ENCODE assay signal across 1 cellular context in genomic region chr1:171597203-171597602, GRCh38.
TF ChIP-seq lines count a peak whose summit lies in the region.

No MANE protein-coding gene starts in this region.

TF ChIP-seq in K562, 482 proteins besides CTCF, POLR2A, EP300 and RAD21:
- TF ChIP-seq TAL1 (IDR thresholded peaks at IDR 0.05) (no peak), POLR2H (tag; IDR thresholded peaks at IDR 0.05; ENCODE audit: low read depth) (no peak), PREB (CRISPR knock-in tag; IDR thresholded peaks at IDR 0.05) (no peak), HDAC2 (IDR thresholded peaks at IDR 0.05) (no peak), POLR3A (IDR thresholded peaks at IDR 0.05; ENCODE audit: borderline replicate concordance, extremely low read depth, insufficient read depth, insufficient read length) (no peak), VEZF1 (CRISPR knock-in tag; IDR thresholded peaks at IDR 0.05) (no peak), HDAC3 (IDR thresholded peaks at IDR 0.05; ENCODE audit: borderline replicate concordance, partially characterized antibody) (no peak), FOXA1 (IDR thresholded peaks at IDR 0.05; ENCODE audit: borderline replicate concordance) (no peak), PRPF4 (IDR thresholded peaks at IDR 0.05; ENCODE audit: insufficient read depth, low read depth, low read length, poor library complexity, severe bottlenecking) (no peak), NFRKB (IDR thresholded peaks at IDR 0.05; ENCODE audit: low read depth) (no peak), MGA (IDR thresholded peaks at IDR 0.05) (no peak), ZBTB1 (CRISPR knock-in tag; IDR thresholded peaks at IDR 0.05; ENCODE audit: borderline replicate concordance, low read depth) (no peak), TFAP4 (CRISPR knock-in tag; IDR thresholded peaks at IDR 0.05; ENCODE audit: borderline replicate concordance) (no peak), MBD1 (CRISPR knock-in tag; IDR thresholded peaks at IDR 0.05) (no peak), ETV5 (CRISPR knock-in tag; IDR thresholded peaks at IDR 0.05; ENCODE audit: low read depth) (no peak), HCFC1 (IDR thresholded peaks at IDR 0.05; ENCODE audit: low read depth, low read length) (no peak), PHTF2 (CRISPR knock-in tag; IDR thresholded peaks at IDR 0.05) (no peak), IRF1 (CRISPR knock-in tag; IDR thresholded peaks at IDR 0.05; ENCODE audit: borderline replicate concordance) (no peak)
TF ChIP-seq in K562: peak in this region for 0.
